Comparison of ENCODE assay signal across 12 cellular contexts in the genomic region with DNA sequence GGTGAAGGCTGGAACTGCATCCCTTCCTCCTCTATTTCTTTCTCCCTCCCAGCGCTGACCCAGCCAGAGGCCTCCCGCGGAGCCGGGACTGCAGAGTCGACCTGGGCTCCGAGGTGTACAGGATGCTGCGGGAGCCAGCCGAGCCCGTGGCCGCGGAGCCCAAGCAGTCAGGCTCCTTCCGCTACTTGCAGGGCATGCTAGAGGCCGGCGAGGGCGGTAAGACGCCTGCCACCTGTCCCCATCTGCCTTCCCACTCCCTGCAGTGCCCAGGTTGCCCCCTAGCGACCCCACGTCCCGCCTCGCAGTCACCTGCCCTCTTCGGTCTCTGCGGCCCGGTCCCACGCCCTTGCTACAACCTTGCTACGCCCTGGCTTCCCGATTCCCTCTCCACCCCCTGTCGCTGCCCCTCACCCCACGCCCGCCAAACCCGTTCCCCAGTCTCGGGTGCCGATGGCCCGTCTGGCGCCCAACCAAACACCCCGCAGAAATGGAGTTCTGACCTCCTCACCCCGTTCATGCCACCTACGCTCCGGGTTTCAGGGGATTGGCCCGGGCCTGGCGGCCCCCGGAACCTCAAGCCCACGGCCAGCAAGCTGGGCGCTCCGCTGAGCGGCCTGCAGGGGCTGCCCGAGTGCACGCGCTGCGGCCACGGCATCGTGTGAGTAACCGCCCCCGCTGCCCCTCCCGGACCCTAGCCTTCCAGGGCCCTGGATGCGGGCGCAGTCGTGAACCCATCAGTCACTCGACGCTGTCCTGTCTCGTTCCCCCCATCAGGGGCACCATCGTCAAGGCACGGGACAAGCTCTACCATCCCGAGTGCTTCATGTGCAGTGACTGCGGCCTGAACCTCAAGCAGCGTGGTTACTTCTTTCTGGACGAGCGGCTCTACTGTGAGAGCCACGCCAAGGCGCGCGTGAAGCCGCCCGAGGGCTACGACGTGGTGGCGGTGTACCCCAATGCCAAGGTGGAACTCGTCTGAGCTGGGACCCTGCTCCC. TPM values are rescaled to one million over a fixed set of nuclear protein-coding genes. Genes with fewer than 3 reads are reported as not detected.
DNase-seq lines count a peak whose midpoint lies in the region; ATAC-seq, FAIRE-seq and TF ChIP-seq lines count a peak whose summit lies in the region.
"Had no signal": no experiment of that assay in that cellular context is flagged by ENCODE, and none has a peak within 500 bp of the region (broad histone marks: within the 10 kb centered on the region; RNA-seq: fewer than 3 reads in every experiment).

No MANE protein-coding gene starts in this region.

- peaks cover 8% of the 10 kb centered on the region for H3F3A ChIP-seq in SK-N-SH (replicated peaks; ENCODE audit: insufficient read depth)

- TF ChIP-seq CTCF in CD14-positive monocyte (IDR thresholded peaks at IDR 0.05) (no peak), GM13977 (IDR thresholded peaks at IDR 0.05; ENCODE audit: extremely low read depth, insufficient read depth, missing control alignments) (peak; percentile 33), SK-N-SH (IDR thresholded peaks at IDR 0.05) (no peak), foreskin fibroblast (IDR thresholded peaks at IDR 0.05; ENCODE audit: low read depth, low read length) (no peak)

- H3K4me1 ChIP-seq in SK-N-SH (ENCODE audit: control insufficient read depth in 1 of 2, insufficient read depth in 2 of 2, low read depth in 1 of 2, low read length in 1 of 2), result peaks cover 18 to 39% of the 10 kb centered on the region in 2 experiments

- no peaks in the 10 kb centered on the region for H4K20me1 ChIP-seq in SK-N-SH (ENCODE audit: insufficient read depth)

- H3K27ac Mint-ChIP-seq in CD14-positive monocyte (no peak overlapping the region), memory B cell (no peak overlapping the region)
- H3K27ac Mint-ChIP-seq in central memory CD8-positive, alpha-beta T cell (ENCODE audit: low read depth), result no peak overlapping the region

- H3K9me3 Mint-ChIP-seq in CD14-positive monocyte (no peaks in the 10 kb centered on the region), memory B cell (no peaks in the 10 kb centered on the region)
- H3K9me3 Mint-ChIP-seq in central memory CD8-positive, alpha-beta T cell, result no peaks in the 10 kb centered on the region

- in situ Hi-C loops in GM13977 (cut with MboI; ENCODE audit: low pct_unique_long_range_greater_than_20kb, low sequenced_read_pairs, unreplicated experiment), result no loop called here

- no peak for TF ChIP-seq POLR2A in H54 (IDR thresholded peaks at IDR 0.05; ENCODE audit: low read depth, low read length)
- TF ChIP-seq POLR2A in GM12892 (IDR thresholded peaks at IDR 0.05; ENCODE audit: low read depth, low read length), result no peak

- ATAC-seq in central memory CD8-positive, alpha-beta T cell (replicated peaks; ENCODE audit: extremely low read depth, poor library complexity, severe bottlenecking), result no peak
- peak; percentile 55 for ATAC-seq in memory B cell (ENCODE audit: low read depth)

- no peak overlapping the region for H3K4me2 ChIP-seq in SK-N-SH

- CTCF ChIA-PET in SK-N-SH (lab: Yijun Ruan, JAX), result interaction anchor here (0.7 to 2.5 kb wide), 26 partner anchors 9 to 235 kb away, joined by 3 to 23 read pairs (median 4); a partner anchor contains a TSS

- no peak overlapping the region; a peak in 1 of 4 replicates for H3K27ac ChIP-seq in SK-N-SH (ENCODE audit: low read depth in 2 of 2, low read length in 1 of 2)
- H3K27ac ChIP-seq: VCaP had no signal

- H3K4me3 ChIP-seq in SK-N-SH (ENCODE audit: low read depth in 2 of 2, low read length in 1 of 2) (no peak overlapping the region), foreskin fibroblast (ENCODE audit: low read depth in 1 of 2, low read length in 2 of 2) (no peak overlapping the region)
- H3K4me3 ChIP-seq: uterus had no signal

- 96% methylated on average over 43 of the region's 77 CpGs for WGBS in SK-N-SH (ENCODE audit: low lambda C conversion rate)

- no peaks in the 10 kb centered on the region for H3K9me3 ChIP-seq in SK-N-SH
- H3K9me3 ChIP-seq: BE2C, uterus had no signal

- H3K4me1 Mint-ChIP-seq in CD14-positive monocyte, result peaks cover 21% of the 10 kb centered on the region
- H3K4me1 Mint-ChIP-seq in central memory CD8-positive, alpha-beta T cell, result peaks cover 25% of the 10 kb centered on the region
- peaks cover 10% of the 10 kb centered on the region for H3K4me1 Mint-ChIP-seq in memory B cell

- H3K27me3 Mint-ChIP-seq in CD14-positive monocyte (ENCODE audit: low read depth in 3 of 3) (peaks cover 7 to 18% (median 15%) of the 10 kb centered on the region in 3 donors), memory B cell (peaks cover 19% of the 10 kb centered on the region)
- H3K27me3 Mint-ChIP-seq in central memory CD8-positive, alpha-beta T cell, result peaks cover 40% of the 10 kb centered on the region

- H3K4me3 Mint-ChIP-seq in CD14-positive monocyte (peak overlapping the region; percentile 74 to 83), memory B cell (peak overlapping the region; percentile 59)
- H3K4me3 Mint-ChIP-seq in central memory CD8-positive, alpha-beta T cell, result peak overlapping the region; percentile 32

- no peak overlapping the region for H3K9ac ChIP-seq in SK-N-SH

- FAIRE-seq in H54 (lab: Jason Lieb, UNC) (no peak), GM12892 (lab: Jason Lieb, UNC) (no peak)

- POLR2A ChIA-PET in SK-N-SH (lab: Yijun Ruan, JAX), result interaction anchor here (0.6 kb wide), 1 partner anchor 1933 kb away, joined by 3 read pairs; no protein-coding TSS in a partner anchor

- no peak for DNase-seq in CD14-positive monocyte (ENCODE audit: low spot score)
- no peak for DNase-seq in GM13977 (ENCODE audit: low spot score)
- DNase-seq in central memory CD8-positive, alpha-beta T cell (ENCODE audit: low spot score in 2 of 2), result no peak
- no peak for DNase-seq in memory B cell (ENCODE audit: low spot score in 2 of 2)
- no peak for DNase-seq in SK-N-SH
- DNase-seq in H54 (ENCODE audit: insufficient read length, low spot score), result no peak
- no peak for DNase-seq in foreskin fibroblast
- DNase-seq in GM12892 (ENCODE audit: insufficient read length), result no peak
- DNase-seq: BE2C, hypothalamus had no signal

- TF ChIP-seq RAD21 in SK-N-SH (IDR thresholded peaks at IDR 0.05; ENCODE audit: low read length), result no peak

- intact Hi-C loops in CD14-positive monocyte (cut with micrococcal nuclease), result loop anchor here (5.0 to 10.0 kb wide), 2 partner anchors 51 to 53 kb away; no protein-coding TSS in a partner anchor

- TF ChIP-seq EP300 in SK-N-SH (IDR thresholded peaks at IDR 0.05; ENCODE audit: borderline replicate concordance in 1 of 2, low read depth in 1 of 2, low read length in 1 of 2), result no peak

- H3K36me3 Mint-ChIP-seq in CD14-positive monocyte (peaks cover 0 to 2% of the 10 kb centered on the region in 2 donors), memory B cell (no peaks in the 10 kb centered on the region)
- H3K36me3 Mint-ChIP-seq in central memory CD8-positive, alpha-beta T cell (ENCODE audit: insufficient read depth), result no peaks in the 10 kb centered on the region

- peaks cover 6 to 27% of the 10 kb centered on the region in 2 experiments for H3K36me3 ChIP-seq in SK-N-SH (replicated peaks in 1 of 2; ENCODE audit: control insufficient read depth in 1 of 2, insufficient read depth in 2 of 2, low read length in 1 of 2)
- H3K36me3 ChIP-seq: uterus had no signal

- H2AFZ ChIP-seq in SK-N-SH (ENCODE audit: low read depth), result no peak overlapping the region

- no peaks in the 10 kb centered on the region for H3K27me3 ChIP-seq in SK-N-SH (ENCODE audit: insufficient read depth)
- H3K27me3 ChIP-seq: BE2C, uterus had no signal

- no peaks in the 10 kb centered on the region for H3K79me2 ChIP-seq in SK-N-SH (ENCODE audit: insufficient read depth)

- H3K9me2 ChIP-seq in SK-N-SH, result no peaks in the 10 kb centered on the region

TF ChIP-seq in SK-N-SH, 30 proteins besides CTCF, POLR2A, EP300 and RAD21 (continues in another document):
- TF ChIP-seq MEF2A (IDR thresholded peaks at IDR 0.05; ENCODE audit: borderline replicate concordance, low read depth) (no peak), SMC3 (IDR thresholded peaks at IDR 0.05; ENCODE audit: low read depth, low read length) (no peak)
- TF ChIP-seq, protein P1, sequence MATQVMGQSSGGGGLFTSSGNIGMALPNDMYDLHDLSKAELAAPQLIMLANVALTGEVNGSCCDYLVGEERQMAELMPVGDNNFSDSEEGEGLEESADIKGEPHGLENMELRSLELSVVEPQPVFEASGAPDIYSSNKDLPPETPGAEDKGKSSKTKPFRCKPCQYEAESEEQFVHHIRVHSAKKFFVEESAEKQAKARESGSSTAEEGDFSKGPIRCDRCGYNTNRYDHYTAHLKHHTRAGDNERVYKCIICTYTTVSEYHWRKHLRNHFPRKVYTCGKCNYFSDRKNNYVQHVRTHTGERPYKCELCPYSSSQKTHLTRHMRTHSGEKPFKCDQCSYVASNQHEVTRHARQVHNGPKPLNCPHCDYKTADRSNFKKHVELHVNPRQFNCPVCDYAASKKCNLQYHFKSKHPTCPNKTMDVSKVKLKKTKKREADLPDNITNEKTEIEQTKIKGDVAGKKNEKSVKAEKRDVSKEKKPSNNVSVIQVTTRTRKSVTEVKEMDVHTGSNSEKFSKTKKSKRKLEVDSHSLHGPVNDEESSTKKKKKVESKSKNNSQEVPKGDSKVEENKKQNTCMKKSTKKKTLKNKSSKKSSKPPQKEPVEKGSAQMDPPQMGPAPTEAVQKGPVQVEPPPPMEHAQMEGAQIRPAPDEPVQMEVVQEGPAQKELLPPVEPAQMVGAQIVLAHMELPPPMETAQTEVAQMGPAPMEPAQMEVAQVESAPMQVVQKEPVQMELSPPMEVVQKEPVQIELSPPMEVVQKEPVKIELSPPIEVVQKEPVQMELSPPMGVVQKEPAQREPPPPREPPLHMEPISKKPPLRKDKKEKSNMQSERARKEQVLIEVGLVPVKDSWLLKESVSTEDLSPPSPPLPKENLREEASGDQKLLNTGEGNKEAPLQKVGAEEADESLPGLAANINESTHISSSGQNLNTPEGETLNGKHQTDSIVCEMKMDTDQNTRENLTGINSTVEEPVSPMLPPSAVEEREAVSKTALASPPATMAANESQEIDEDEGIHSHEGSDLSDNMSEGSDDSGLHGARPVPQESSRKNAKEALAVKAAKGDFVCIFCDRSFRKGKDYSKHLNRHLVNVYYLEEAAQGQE (IDR thresholded peaks at IDR 0.05; ENCODE audit: low read depth, low read length), result no peak

RNA-seq across cellular contexts. Expression of a gene that starts 14.1 kb away (rescaled TPM):
- polyA plus RNA-seq in CD14-positive monocyte (not detected), SK-N-SH (2012; rRNA removed) (45.1 and 57.1 TPM in 2 replicates)
- 21.9 and 44.4 TPM in 2 replicates for polyA plus RNA-seq in SK-N-SH (2012; cell fraction: cytosol; rRNA removed)
- 118 and 143 TPM in 2 replicates for polyA plus RNA-seq in SK-N-SH (2012; cell fraction: nucleus; rRNA removed)
- polyA plus RNA-seq in GM12892 (2012; ENCODE audit: missing spikeins), result 2.9 TPM

RNA-seq across cellular contexts. Expression of a gene that starts 22.6 kb away (rescaled TPM):
- polyA plus RNA-seq in CD14-positive monocyte (10 to 100 TPM; 12.2 to 13.0 TPM), SK-N-SH (2012; rRNA removed) (3.3 and 3.8 TPM in 2 replicates)
- 2.3 and 2.5 TPM in 2 replicates for polyA plus RNA-seq in SK-N-SH (2012; cell fraction: cytosol; rRNA removed)
- polyA plus RNA-seq in SK-N-SH (2012; cell fraction: nucleus; rRNA removed), result 6.5 and 9.9 TPM in 2 replicates
- polyA plus RNA-seq in GM12892 (2012; ENCODE audit: missing spikeins), result not detected

RNA-seq across cellular contexts. Expression of a gene that starts 43.9 kb away (rescaled TPM):
- polyA plus RNA-seq in CD14-positive monocyte, result under 1 TPM; 0.45 to 0.99 TPM
- polyA plus RNA-seq in SK-N-SH (2012; rRNA removed), result 67.2 and 73.5 TPM in 2 replicates
- polyA plus RNA-seq in SK-N-SH (2012; cell fraction: cytosol; rRNA removed), result 48.5 and 58.5 TPM in 2 replicates
- polyA plus RNA-seq in SK-N-SH (2012; cell fraction: nucleus; rRNA removed), result 71.2 and 94.8 TPM in 2 replicates
- polyA plus RNA-seq in GM12892 (2012; ENCODE audit: missing spikeins), result 18.9 TPM

Comparison
In these comparisons a context has a peak if more than half of its experiments do, and no peak if none do; other contexts are left out.
1. RNA of a gene that starts 14.1 kb away (polyA plus RNA-seq): 21.9 to 143 TPM in SK-N-SH; not detected in CD14-positive monocyte; every median in the first group is over 10 times any median in the second.
2. RNA of a gene that starts 43.9 kb away (polyA plus RNA-seq): 48.5 to 94.8 TPM in SK-N-SH; 0.45 to 0.99 TPM in CD14-positive monocyte; every median in the first group is over 10 times any median in the second.
3. Peak in every context shown above with its lines, with median percentiles within 50 percentile points of each other: H3K4me3 Mint-ChIP-seq.